ENCODE assay signal across 1 cellular context in the genomic region with DNA sequence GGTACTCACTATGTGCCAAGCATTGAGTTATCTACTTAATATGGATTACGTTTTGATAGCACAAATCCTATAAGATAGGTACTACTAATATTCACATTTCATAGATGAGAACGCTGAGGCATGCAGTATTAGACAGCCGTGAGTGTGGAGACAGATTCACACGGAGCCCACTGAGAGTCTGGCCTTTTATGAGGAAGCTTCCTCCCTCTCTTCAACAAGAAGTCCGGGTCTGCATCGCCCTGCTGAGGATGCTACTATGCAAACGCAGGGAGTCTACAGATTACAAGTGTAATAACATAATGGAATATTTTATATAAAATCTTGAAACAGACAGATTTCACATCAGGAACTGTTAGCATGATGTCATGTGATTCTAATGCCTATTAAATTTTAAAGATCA.
TF ChIP-seq lines count a peak whose summit lies in the region.

No MANE protein-coding gene starts in this region.

TF ChIP-seq in GM23338, 12 proteins besides CTCF, POLR2A, EP300 and RAD21 (continued from another document):
- TF ChIP-seq, protein P1, sequence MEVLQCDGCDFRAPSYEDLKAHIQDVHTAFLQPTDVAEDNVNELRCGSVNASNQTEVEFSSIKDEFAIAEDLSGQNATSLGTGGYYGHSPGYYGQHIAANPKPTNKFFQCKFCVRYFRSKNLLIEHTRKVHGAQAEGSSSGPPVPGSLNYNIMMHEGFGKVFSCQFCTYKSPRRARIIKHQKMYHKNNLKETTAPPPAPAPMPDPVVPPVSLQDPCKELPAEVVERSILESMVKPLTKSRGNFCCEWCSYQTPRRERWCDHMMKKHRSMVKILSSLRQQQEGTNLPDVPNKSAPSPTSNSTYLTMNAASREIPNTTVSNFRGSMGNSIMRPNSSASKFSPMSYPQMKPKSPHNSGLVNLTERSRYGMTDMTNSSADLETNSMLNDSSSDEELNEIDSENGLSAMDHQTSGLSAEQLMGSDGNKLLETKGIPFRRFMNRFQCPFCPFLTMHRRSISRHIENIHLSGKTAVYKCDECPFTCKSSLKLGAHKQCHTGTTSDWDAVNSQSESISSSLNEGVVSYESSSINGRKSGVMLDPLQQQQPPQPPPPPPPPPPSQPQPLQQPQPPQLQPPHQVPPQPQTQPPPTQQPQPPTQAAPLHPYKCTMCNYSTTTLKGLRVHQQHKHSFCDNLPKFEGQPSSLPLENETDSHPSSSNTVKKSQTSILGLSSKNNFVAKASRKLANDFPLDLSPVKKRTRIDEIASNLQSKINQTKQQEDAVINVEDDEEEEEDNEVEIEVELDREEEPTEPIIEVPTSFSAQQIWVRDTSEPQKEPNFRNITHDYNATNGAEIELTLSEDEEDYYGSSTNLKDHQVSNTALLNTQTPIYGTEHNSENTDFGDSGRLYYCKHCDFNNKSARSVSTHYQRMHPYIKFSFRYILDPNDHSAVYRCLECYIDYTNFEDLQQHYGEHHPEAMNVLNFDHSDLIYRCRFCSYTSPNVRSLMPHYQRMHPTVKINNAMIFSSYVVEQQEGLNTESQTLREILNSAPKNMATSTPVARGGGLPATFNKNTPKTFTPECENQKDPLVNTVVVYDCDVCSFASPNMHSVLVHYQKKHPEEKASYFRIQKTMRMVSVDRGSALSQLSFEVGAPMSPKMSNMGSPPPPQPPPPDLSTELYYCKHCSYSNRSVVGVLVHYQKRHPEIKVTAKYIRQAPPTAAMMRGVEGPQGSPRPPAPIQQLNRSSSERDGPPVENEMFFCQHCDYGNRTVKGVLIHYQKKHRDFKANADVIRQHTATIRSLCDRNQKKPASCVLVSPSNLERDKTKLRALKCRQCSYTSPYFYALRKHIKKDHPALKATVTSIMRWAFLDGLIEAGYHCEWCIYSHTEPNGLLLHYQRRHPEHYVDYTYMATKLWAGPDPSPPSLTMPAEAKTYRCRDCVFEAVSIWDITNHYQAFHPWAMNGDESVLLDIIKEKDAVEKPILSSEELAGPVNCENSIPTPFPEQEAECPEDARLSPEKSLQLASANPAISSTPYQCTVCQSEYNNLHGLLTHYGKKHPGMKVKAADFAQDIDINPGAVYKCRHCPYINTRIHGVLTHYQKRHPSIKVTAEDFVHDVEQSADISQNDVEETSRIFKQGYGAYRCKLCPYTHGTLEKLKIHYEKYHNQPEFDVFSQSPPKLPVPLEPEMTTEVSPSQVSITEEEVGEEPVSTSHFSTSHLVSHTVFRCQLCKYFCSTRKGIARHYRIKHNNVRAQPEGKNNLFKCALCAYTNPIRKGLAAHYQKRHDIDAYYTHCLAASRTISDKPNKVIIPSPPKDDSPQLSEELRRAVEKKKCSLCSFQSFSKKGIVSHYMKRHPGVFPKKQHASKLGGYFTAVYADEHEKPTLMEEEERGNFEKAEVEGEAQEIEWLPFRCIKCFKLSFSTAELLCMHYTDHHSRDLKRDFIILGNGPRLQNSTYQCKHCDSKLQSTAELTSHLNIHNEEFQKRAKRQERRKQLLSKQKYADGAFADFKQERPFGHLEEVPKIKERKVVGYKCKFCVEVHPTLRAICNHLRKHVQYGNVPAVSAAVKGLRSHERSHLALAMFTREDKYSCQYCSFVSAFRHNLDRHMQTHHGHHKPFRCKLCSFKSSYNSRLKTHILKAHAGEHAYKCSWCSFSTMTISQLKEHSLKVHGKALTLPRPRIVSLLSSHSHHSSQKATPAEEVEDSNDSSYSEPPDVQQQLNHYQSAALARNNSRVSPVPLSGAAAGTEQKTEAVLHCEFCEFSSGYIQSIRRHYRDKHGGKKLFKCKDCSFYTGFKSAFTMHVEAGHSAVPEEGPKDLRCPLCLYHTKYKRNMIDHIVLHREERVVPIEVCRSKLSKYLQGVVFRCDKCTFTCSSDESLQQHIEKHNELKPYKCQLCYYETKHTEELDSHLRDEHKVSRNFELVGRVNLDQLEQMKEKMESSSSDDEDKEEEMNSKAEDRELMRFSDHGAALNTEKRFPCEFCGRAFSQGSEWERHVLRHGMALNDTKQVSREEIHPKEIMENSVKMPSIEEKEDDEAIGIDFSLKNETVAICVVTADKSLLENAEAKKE (CRISPR knock-in tag; IDR thresholded peaks at IDR 0.05): no peak
- TF ChIP-seq EZH2 (IDR thresholded peaks at IDR 0.05; ENCODE audit: low read depth, unreplicated experiment) (no peak), ZNF114 (CRISPR knock-in tag; IDR thresholded peaks at IDR 0.05) (no peak)
TF ChIP-seq in GM23338: peak in this region for 0.
